In genomic region chr1:72869873-72870272, GRCh38 we compare ENCODE assay signal across 9 cellular contexts.
"Had no signal": no experiment of that assay in that cellular context is flagged by ENCODE, and none has a peak within 500 bp of the region (broad histone marks: within the 10 kb centered on the region; RNA-seq: fewer than 3 reads in every experiment).

No MANE protein-coding gene starts in this region.

- H2AFZ ChIP-seq: GM23248 had no signal

- H3K4me3 ChIP-seq: GM23248, K562 had no signal

- DNase-seq: GM23248, GOT3, H9, HCEC 1CT, IMR-90, KG1 had no signal

- ATAC-seq: K562 had no signal

- FAIRE-seq: H54, HTR-8/SVneo, K562 had no signal

- H3K9ac ChIP-seq: GM23248 had no signal

- H3K27ac ChIP-seq: GM23248 had no signal
